26 cellular contexts compared by ENCODE assay signal in genomic region chr12:109583733-109584132, GRCh38.
"Had no signal": no experiment of that assay in that cellular context is flagged by ENCODE, and none has a peak within 500 bp of the region (broad histone marks: within the 10 kb centered on the region; RNA-seq: fewer than 3 reads in every experiment).

No MANE protein-coding gene starts in this region.

- H2AFZ ChIP-seq: hepatocyte, neural progenitor cell had no signal

- H3K9me3 ChIP-seq: gastroesophageal sphincter, heart left ventricle, left lung, ovary, psoas muscle, spleen, suprapubic skin, vagina had no signal

- H3K4me1 ChIP-seq: foreskin keratinocyte, gastroesophageal sphincter, heart left ventricle, psoas muscle, spleen, suprapubic skin, vagina had no signal

- DNase-seq: dorsolateral prefrontal cortex; effector CD4-positive, alpha-beta T cell; foreskin keratinocyte; left cardiac atrium; left lung; mammary epithelial cell; mesendoderm; midbrain; naive thymus-derived CD4-positive, alpha-beta T cell; nucleus accumbens; ovary; psoas muscle; right cardiac atrium; spleen; stimulated activated CD4-positive, alpha-beta T cell treated with anti-CD3 and anti-CD28 coated beads, Interleukin-4, amount 100 ng/mL, for 4 hours; stimulated activated naive CD4-positive, alpha-beta T cell; stimulated activated naive CD8-positive, alpha-beta T cell treated with anti-CD3 and anti-CD28 coated beads, Interleukin-15, amount 100 ng/mL, for 72 hours; trophoblast cell had no signal

- H3K27me3 ChIP-seq: dorsolateral prefrontal cortex, foreskin keratinocyte, gastroesophageal sphincter, heart left ventricle, hepatocyte, left lung, neural progenitor cell, ovary, spleen, suprapubic skin, vagina had no signal

- H3K4me3 ChIP-seq: dorsolateral prefrontal cortex, gastroesophageal sphincter, heart left ventricle, hepatocyte, left lung, neural progenitor cell, ovary, psoas muscle, skin epidermis, spleen, suprapubic skin, vagina had no signal

- H3K9ac ChIP-seq: neural progenitor cell had no signal

- FAIRE-seq: colon had no signal

- H3K79me2 ChIP-seq: hepatocyte had no signal

- H3K27ac ChIP-seq: dorsolateral prefrontal cortex, foreskin keratinocyte, gastroesophageal sphincter, heart left ventricle, hepatocyte, left lung, neural progenitor cell, ovary, psoas muscle, skin epidermis, spleen, suprapubic skin, vagina had no signal

- H3K4me2 ChIP-seq: hepatocyte, neural progenitor cell had no signal

- ATAC-seq: foreskin keratinocyte; gastroesophageal sphincter; heart left ventricle; left cardiac atrium; left lung; naive thymus-derived CD4-positive, alpha-beta T cell; psoas muscle; right cardiac atrium; stimulated activated naive CD8-positive, alpha-beta T cell treated with anti-CD3 and anti-CD28 coated beads, Interleukin-15, amount 100 ng/mL, for 72 hours had no signal

- H3K36me3 ChIP-seq: neural progenitor cell, ovary had no signal
